ENCODE assay signal across 8 cellular contexts in the genomic region with DNA sequence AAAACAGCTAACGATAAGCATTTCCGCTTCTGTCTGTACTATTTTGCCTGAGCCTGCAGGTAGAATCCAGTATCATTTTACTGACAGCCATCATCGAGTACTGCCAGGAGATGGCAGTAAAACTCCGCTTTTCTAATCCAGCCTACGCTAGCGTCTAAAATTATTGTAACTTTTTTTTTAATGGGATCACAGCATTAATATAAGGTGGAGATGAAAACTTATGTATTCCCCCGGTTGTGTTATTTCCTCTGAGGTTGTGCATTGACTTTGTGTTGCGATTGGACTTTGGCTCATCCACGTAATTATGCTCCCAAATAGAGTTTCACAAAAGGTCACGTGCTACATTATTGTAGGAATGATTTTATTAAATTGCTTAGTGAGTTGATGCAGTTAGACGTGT.
DNase-seq lines count a peak whose midpoint lies in the region; ATAC-seq and TF ChIP-seq lines count a peak whose summit lies in the region.

No MANE protein-coding gene starts in this region.

- H3K4me3 Mint-ChIP-seq in H9 (peak overlapping the region in 1 of 2 experiments; percentile 14; a peak in 1 of 5 replicates), chondrocyte (ENCODE audit: unreplicated experiment) (no peak overlapping the region)
- no peak overlapping the region for H3K4me3 Mint-ChIP-seq in activated T-cell treated with anti-CD3 and anti-CD28 coated beads, Interleukin-2, amount 50 U/mL, for 24 hours

- H4K8ac ChIP-seq in H9 (replicated peaks; ENCODE audit: insufficient read length, low read depth, low read length) = no peak overlapping the region

- intact Hi-C loops in mucosa of descending colon (cut with DNase I, micrococcal nuclease) = loop anchor here in 1 of 2 donors (10.0 kb wide), 1 partner anchor 301 kb away; no protein-coding TSS in a partner anchor

- H2BK5ac ChIP-seq in H9 (ENCODE audit: insufficient read length, low read length) = no peak overlapping the region

- H3K4me1 Mint-ChIP-seq in H9 (peaks cover 17 to 19% of the 10 kb centered on the region in 2 experiments), chondrocyte (ENCODE audit: low read depth) (peaks cover 44% of the 10 kb centered on the region)
- no peaks in the 10 kb centered on the region for H3K4me1 Mint-ChIP-seq in activated T-cell treated with anti-CD3 and anti-CD28 coated beads, Interleukin-2, amount 50 U/mL, for 24 hours (ENCODE audit: low read depth)

- H3K27me3 Mint-ChIP-seq in H9 (ENCODE audit: low read depth) (no peaks in the 10 kb centered on the region; the same call in 1 of the 2 replicates), chondrocyte (ENCODE audit: low read depth) (peaks cover 5% of the 10 kb centered on the region)
- H3K27me3 Mint-ChIP-seq in activated T-cell treated with anti-CD3 and anti-CD28 coated beads, Interleukin-2, amount 50 U/mL, for 24 hours = peaks cover 11% of the 10 kb centered on the region

- H3K27ac Mint-ChIP-seq in H9 (no peak overlapping the region), chondrocyte (ENCODE audit: unreplicated experiment) (no peak overlapping the region)
- H3K27ac Mint-ChIP-seq in activated T-cell treated with anti-CD3 and anti-CD28 coated beads, Interleukin-2, amount 50 U/mL, for 24 hours = no peak overlapping the region

- H3K36me3 Mint-ChIP-seq in H9 (ENCODE audit: insufficient read depth in 1 of 3, low read depth in 3 of 3) (peaks cover 0 to 3% (median 0%) of the 10 kb centered on the region in 3 experiments; a peak in 2 of 7 replicates), chondrocyte (ENCODE audit: low read depth) (no peaks in the 10 kb centered on the region)
- H3K36me3 Mint-ChIP-seq in activated T-cell treated with anti-CD3 and anti-CD28 coated beads, Interleukin-2, amount 50 U/mL, for 24 hours (ENCODE audit: low read depth) = no peaks in the 10 kb centered on the region

- H3T11ph ChIP-seq in H9 (ENCODE audit: low read length) = no peak overlapping the region

- H3K4me1 ChIP-seq in H9 (ENCODE audit: insufficient read depth, low read length) (no peaks in the 10 kb centered on the region; the same call in 1 of the 2 replicates), mucosa of descending colon (ENCODE audit: low read depth) (peaks cover 6% of the 10 kb centered on the region)

- H3K23ac ChIP-seq in H9 (ENCODE audit: insufficient read length, low read depth, low read length) = no peak overlapping the region

- no peaks in the 10 kb centered on the region for H3K23me2 ChIP-seq in H9 (ENCODE audit: insufficient read length, low read depth, low read length, poor library complexity, severe bottlenecking)

- no peaks in the 10 kb centered on the region for H3K27me3 ChIP-seq in H9 (ENCODE audit: insufficient read depth, low read length)

- H3K4me3 ChIP-seq in mucosa of descending colon = no peak overlapping the region

- no peak overlapping the region for H3K27ac ChIP-seq in H9 (ENCODE audit: insufficient read length, low read depth, low read length)

- H2BK12ac ChIP-seq in H9 (ENCODE audit: insufficient read length, low read depth, low read length) = no peak overlapping the region

- H3K79me2 ChIP-seq in H9 (ENCODE audit: insufficient read depth, low read length) = no peaks in the 10 kb centered on the region

- no peaks in the 10 kb centered on the region for H4K20me1 ChIP-seq in H9 (ENCODE audit: control insufficient read depth, insufficient read depth, insufficient read length)

- DNase-seq in NCI-H187 (lab: John Stamatoyannopoulos, UW) = peak; percentile 5 to 14
- DNase-seq in NCI-H187 treated with DMSO at 0.1 percent for 48 hours (lab: John Stamatoyannopoulos, UW) = no peak
- DNase-seq in H9 = no peak
- peak; percentile 2 for DNase-seq in NCI-H446 treated with DMSO at 0.1 percent for 48 hours (lab: John Stamatoyannopoulos, UW)
- DNase-seq in chondrocyte (ENCODE audit: low spot score) = no peak
- DNase-seq in mucosa of descending colon = peak in 1 of 3 donors; percentile 67
- no peak for DNase-seq in activated T-cell treated with anti-CD3 and anti-CD28 coated beads, Interleukin-2, amount 50 U/mL, for 24 hours

- H3K9me3 Mint-ChIP-seq in H9 (0 out of 5 replicates have a peak, but pooled peaks cover 2 to 3% of the 10 kb centered on the region in 2 experiments), chondrocyte (ENCODE audit: low read depth) (no peaks in the 10 kb centered on the region)
- H3K9me3 Mint-ChIP-seq in activated T-cell treated with anti-CD3 and anti-CD28 coated beads, Interleukin-2, amount 50 U/mL, for 24 hours = no peaks in the 10 kb centered on the region

- H2BK15ac ChIP-seq in H9 (ENCODE audit: low read depth, low read length) = no peak overlapping the region

- H2AFZ ChIP-seq in H9 (ENCODE audit: low read length) = no peak overlapping the region

- H3K18ac ChIP-seq in H9 (ENCODE audit: insufficient read length, low read depth, low read length) = no peak overlapping the region

- no peak overlapping the region for H2BK20ac ChIP-seq in H9 (ENCODE audit: low read depth, low read length, poor library complexity, severe bottlenecking)

- ATAC-seq in mucosa of descending colon (peak; percentile 87), GM21423 (IDR thresholded peaks at IDR 0.05; ENCODE audit: unreplicated experiment) (no peak)

- no peak overlapping the region for H4K91ac ChIP-seq in H9 (ENCODE audit: insufficient read length, low read depth, low read length)

- H3K79me1 ChIP-seq in H9 (ENCODE audit: insufficient read depth, low read depth, low read length, poor library complexity, severe bottlenecking) = no peaks in the 10 kb centered on the region

- H3K9me3 ChIP-seq in H9 (ENCODE audit: control insufficient read depth, low read depth, low read length) (no peaks in the 10 kb centered on the region), mucosa of descending colon (no peaks in the 10 kb centered on the region)

- no peak overlapping the region for H3K4ac ChIP-seq in H9 (ENCODE audit: low read depth, low read length)

- H4K5ac ChIP-seq in H9 (ENCODE audit: insufficient read length, low read depth, low read length) = no peak overlapping the region

- WGBS in H9 (ENCODE audit: extremely low coverage, insufficient read length, low lambda C conversion rate) = no CpG with 5 or more reads among the region's 11 CpGs

- H2AK5ac ChIP-seq in H9 (ENCODE audit: insufficient read length, low read length) = no peak overlapping the region

- no peak overlapping the region for H3K14ac ChIP-seq in H9 (ENCODE audit: insufficient read depth, low read length)

- peak; percentile 86 for TF ChIP-seq CTCF in H9 (conservative IDR thresholded peaks at IDR 0.05)
- TF ChIP-seq CTCF in chondrocyte (IDR thresholded peaks at IDR 0.05) = peak; percentile 88
- TF ChIP-seq CTCF in mucosa of descending colon (IDR thresholded peaks at IDR 0.05) = peak; percentile 46

- no peak overlapping the region for H2BK120ac ChIP-seq in H9 (ENCODE audit: low read depth, low read length, poor library complexity, severe bottlenecking)

- H3K56ac ChIP-seq in H9 (ENCODE audit: insufficient read length, low read depth, low read length) = no peak overlapping the region

- H3K36me3 ChIP-seq in mucosa of descending colon (ENCODE audit: low read depth) = no peaks in the 10 kb centered on the region

- no peak overlapping the region for H3K9ac ChIP-seq in H9 (ENCODE audit: extremely low read depth, insufficient read length, low read length)

- H3K4me2 ChIP-seq in H9 (ENCODE audit: insufficient read depth, insufficient read length, low read length) = no peak overlapping the region

Comparison
In these comparisons a context has a peak if more than half of its experiments do, and no peak if none do; other contexts are left out.
1. DNase-seq: peak in NCI-H187 (2 of 2) and NCI-H446 treated with DMSO at 0.1 percent for 48 hours (single experiment); none in NCI-H187 treated with DMSO at 0.1 percent for 48 hours (single experiment), H9 (single experiment), chondrocyte (single experiment) and activated T-cell treated with anti-CD3 and anti-CD28 coated beads, Interleukin-2, amount 50 U/mL, for 24 hours (single experiment).
2. Peak in every context shown above with its lines, with median percentiles within 50 percentile points of each other: CTCF ChIP-seq.